ENCODE assay signal across 1 cellular context in genomic region chr1:113813218-113813617, GRCh38.
TF ChIP-seq lines count a peak whose summit lies in the region.

No MANE protein-coding gene starts in this region.

TF ChIP-seq in neural cell, 6 proteins besides CTCF, POLR2A, EP300 and RAD21 (continued from another document):
- no peak for TF ChIP-seq EZH2 (IDR thresholded peaks at IDR 0.05; ENCODE audit: borderline replicate concordance, insufficient read depth, low read length, poor library complexity, severe bottlenecking)
- TF ChIP-seq POLR2AphosphoS5 (IDR thresholded peaks at IDR 0.05) = no peak
- no peak for TF ChIP-seq MXI1 (conservative IDR thresholded peaks at IDR 0.05; ENCODE audit: poor library complexity, severe bottlenecking)
TF ChIP-seq in neural cell: peak in this region for 0.
